Comparison of ENCODE assay signal across 15 cellular contexts in the genomic region with DNA sequence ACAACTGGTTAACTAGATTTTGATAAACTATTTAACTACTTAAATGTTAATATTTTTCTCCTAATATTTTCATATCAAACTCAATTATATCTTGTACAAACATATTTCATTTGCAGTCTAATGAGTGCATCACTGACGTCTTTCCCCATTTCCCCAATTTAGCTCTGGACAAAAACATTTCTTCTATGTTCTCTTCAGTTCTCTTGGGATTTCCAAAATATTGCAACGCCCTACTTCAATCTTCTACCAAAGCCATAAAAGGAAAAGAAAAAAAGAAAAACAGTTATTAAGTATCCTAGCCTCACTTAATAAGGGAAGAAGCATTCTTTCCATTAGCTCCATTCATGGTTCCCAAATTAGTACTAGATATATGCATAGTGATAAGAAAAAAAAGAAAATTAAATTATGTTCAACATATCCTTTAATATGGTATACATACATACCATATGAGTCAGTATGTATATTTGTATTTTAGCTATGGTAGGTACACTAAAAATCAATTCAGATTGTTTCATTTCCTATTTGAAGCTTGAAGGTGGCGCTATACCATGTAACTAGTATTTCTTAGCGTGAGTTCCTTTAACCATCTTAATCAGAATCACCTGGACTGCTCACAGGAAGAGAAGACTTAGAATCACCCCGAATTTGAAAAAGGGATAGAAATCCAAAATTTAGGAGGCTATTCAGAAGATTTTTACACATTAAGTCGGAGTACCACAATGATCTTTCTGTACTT. TPM values are rescaled to one million over a fixed set of nuclear protein-coding genes. Genes with fewer than 3 reads are reported as not detected.
DNase-seq lines count a peak whose midpoint lies in the region; ATAC-seq and TF ChIP-seq lines count a peak whose summit lies in the region.
"Had no signal": no experiment of that assay in that cellular context is flagged by ENCODE, and none has a peak within 500 bp of the region (broad histone marks: within the 10 kb centered on the region; RNA-seq: fewer than 3 reads in every experiment).

No MANE protein-coding gene starts in this region.

- no peak overlapping the region for H4K91ac ChIP-seq in neuronal stem cell (ENCODE audit: low read depth, low read length, poor library complexity)

- H2BK120ac ChIP-seq in neuronal stem cell (ENCODE audit: low read depth, low read length): no peak overlapping the region

- H3K23ac ChIP-seq in neuronal stem cell (ENCODE audit: low read depth, low read length, poor library complexity): no peak overlapping the region

- no peak for DNase-seq in CD4-positive, alpha-beta memory T cell
- DNase-seq in endodermal cell (no peak), WTC11 (ENCODE audit: low spot score) (no peak), NCI-H69 (lab: John Stamatoyannopoulos, UW) (no peak), neuronal stem cell (ENCODE audit: low spot score) (no peak)
- DNase-seq in activated T-helper 1 cell treated with anti-CD3 and anti-CD28 coated beads, Interleukin-12 subunit alpha, Interleukin-12 subunit beta, Interleukin-2, Interleukin-4 antibody, amounts not matched to agents 30 ng/mL and 10 ng/mL and 1 ng/mL, durations not matched to agents 14 hours and 24 hours and 36 hours (ENCODE audit: low spot score): no peak
- DNase-seq: effector CD4-positive, alpha-beta T cell; GM23248; NCI-H1694 treated with DMSO at 0.1 percent for 48 hours; NCI-H510A; OCI-M1 had no signal

- CTCF ChIA-PET in CD4-positive, alpha-beta memory T cell (lab: Charles Lee; ENCODE audit: partially characterized antibody): interaction anchor here (0.7 to 2.1 kb wide), 7 partner anchors 9 to 40 kb away, joined by 3 to 10 read pairs (median 5); no protein-coding TSS in a partner anchor
- CTCF ChIA-PET in WTC11 (lab: Charles Lee): interaction anchor here (1.0 to 1.5 kb wide), 5 partner anchors 9 to 464 kb away, joined by 3 to 8 read pairs (median 4); a partner anchor contains a TSS

- H3F3A ChIP-seq in Loucy (ENCODE audit: low read depth): 0 out of 2 replicates have a peak, but pooled peaks cover 2% of the 10 kb centered on the region

- H4K20me1 ChIP-seq in Loucy (ENCODE audit: insufficient read depth, low read length, poor library complexity, severe bottlenecking): peaks cover 70% of the 10 kb centered on the region

- H3K9me3 Mint-ChIP-seq in CD4-positive, alpha-beta memory T cell: no peaks in the 10 kb centered on the region
- H3K9me3 Mint-ChIP-seq in endodermal cell: no peaks in the 10 kb centered on the region
- no peaks in the 10 kb centered on the region for H3K9me3 Mint-ChIP-seq in WTC11
- no peaks in the 10 kb centered on the region for H3K9me3 Mint-ChIP-seq in activated T-helper 1 cell treated with anti-CD3 and anti-CD28 coated beads, Interleukin-12 subunit alpha, Interleukin-12 subunit beta, Interleukin-2, Interleukin-4 antibody, amounts not matched to agents 30 ng/mL and 10 ng/mL and 1 ng/mL, durations not matched to agents 14 hours and 24 hours and 36 hours

- peaks cover 44 to 75% (median 60%) of the 10 kb centered on the region in 4 donors for H3K4me1 Mint-ChIP-seq in CD4-positive, alpha-beta memory T cell
- no peaks in the 10 kb centered on the region for H3K4me1 Mint-ChIP-seq in endodermal cell
- H3K4me1 Mint-ChIP-seq in WTC11: no peaks in the 10 kb centered on the region
- peaks cover 32% of the 10 kb centered on the region for H3K4me1 Mint-ChIP-seq in activated T-helper 1 cell treated with anti-CD3 and anti-CD28 coated beads, Interleukin-12 subunit alpha, Interleukin-12 subunit beta, Interleukin-2, Interleukin-4 antibody, amounts not matched to agents 30 ng/mL and 10 ng/mL and 1 ng/mL, durations not matched to agents 14 hours and 24 hours and 36 hours (ENCODE audit: low read depth)

- H3K27me3 Mint-ChIP-seq in CD4-positive, alpha-beta memory T cell: no peaks in the 10 kb centered on the region
- H3K27me3 Mint-ChIP-seq in endodermal cell (ENCODE audit: insufficient read depth) (no peaks in the 10 kb centered on the region), WTC11 (ENCODE audit: low read depth) (no peaks in the 10 kb centered on the region)
- H3K27me3 Mint-ChIP-seq in activated T-helper 1 cell treated with anti-CD3 and anti-CD28 coated beads, Interleukin-12 subunit alpha, Interleukin-12 subunit beta, Interleukin-2, Interleukin-4 antibody, amounts not matched to agents 30 ng/mL and 10 ng/mL and 1 ng/mL, durations not matched to agents 14 hours and 24 hours and 36 hours (ENCODE audit: insufficient read depth): no peaks in the 10 kb centered on the region

- H2BK12ac ChIP-seq in neuronal stem cell (ENCODE audit: low read length): no peak overlapping the region

- H3K4me3 Mint-ChIP-seq in CD4-positive, alpha-beta memory T cell: peak overlapping the region in 2 of 8 donors; percentile 5 to 23
- no peak overlapping the region for H3K4me3 Mint-ChIP-seq in endodermal cell
- no peak overlapping the region for H3K4me3 Mint-ChIP-seq in WTC11
- H3K4me3 Mint-ChIP-seq in activated T-helper 1 cell treated with anti-CD3 and anti-CD28 coated beads, Interleukin-12 subunit alpha, Interleukin-12 subunit beta, Interleukin-2, Interleukin-4 antibody, amounts not matched to agents 30 ng/mL and 10 ng/mL and 1 ng/mL, durations not matched to agents 14 hours and 24 hours and 36 hours: no peak overlapping the region

- H3K79me1 ChIP-seq in neuronal stem cell (ENCODE audit: low read depth, low read length): no peaks in the 10 kb centered on the region

- H3K9ac ChIP-seq in Loucy (ENCODE audit: low read depth, low read length, poor library complexity, severe bottlenecking) (no peak overlapping the region), endodermal cell (ENCODE audit: extremely low read depth, low read length, poor library complexity, severe bottlenecking) (no peak overlapping the region), skeletal muscle tissue (ENCODE audit: low read depth in 1 of 3, low read length in 3 of 3) (no peak overlapping the region), neuronal stem cell (ENCODE audit: low read depth, low read length, poor library complexity) (no peak overlapping the region)
- H3K9ac ChIP-seq: BLaER1 treated with 17β-estradiol and CSF1 and Interleukin-3, amounts not matched to agents 10 nM and 100 nM; GM23248 had no signal

- peaks cover 48% of the 10 kb centered on the region for H3K79me2 ChIP-seq in Loucy (ENCODE audit: insufficient read depth, low read length)

- POLR2A ChIA-PET in CD4-positive, alpha-beta memory T cell (lab: Charles Lee; ENCODE audit: partially characterized antibody): interaction anchor here (2.2 to 3.3 kb wide), 2 partner anchors 9 to 25 kb away, joined by 20 to 34 read pairs; a partner anchor contains a TSS
- POLR2A ChIA-PET in WTC11 (lab: Charles Lee): interaction anchor here (0.9 kb wide), 1 partner anchor 10 kb away, joined by 3 read pairs; a partner anchor contains a TSS

- H3K9me3 ChIP-seq in CD4-positive, alpha-beta memory T cell (ENCODE audit: control insufficient read depth in 1 of 2, low read length in 2 of 2): no peaks in the 10 kb centered on the region
- H3K9me3 ChIP-seq in Loucy (ENCODE audit: insufficient read depth, low read depth, low read length) (no peaks in the 10 kb centered on the region), endodermal cell (ENCODE audit: control insufficient read depth, low read length) (no peaks in the 10 kb centered on the region), skeletal muscle tissue (ENCODE audit: control insufficient read depth in 3 of 3, low read length in 3 of 3) (no peaks in the 10 kb centered on the region), neuronal stem cell (replicated peaks in 1 of 2; ENCODE audit: control insufficient read depth in 2 of 2, insufficient read depth in 1 of 2, low read depth in 1 of 2, low read length in 2 of 2) (no peaks in the 10 kb centered on the region)
- H3K9me3 ChIP-seq: BLaER1 treated with 17β-estradiol and CSF1 and Interleukin-3, amounts not matched to agents 10 nM and 100 nM; prostate gland had no signal

- H4K8ac ChIP-seq in neuronal stem cell (ENCODE audit: low read depth, low read length): no peak overlapping the region

- no peak overlapping the region for H2BK15ac ChIP-seq in neuronal stem cell (ENCODE audit: low read length)

- 94 to 100% methylated on average over 5 to 6 of the region's 6 CpGs for WGBS in endodermal cell (ENCODE audit: insufficient coverage in 1 of 2, insufficient read length in 1 of 2), 2 experiments
- WGBS in neuronal stem cell (ENCODE audit: extremely low coverage in 2 of 2, insufficient read length in 2 of 2, insufficient replicate concordance in 1 of 2), 2 donors: no CpG with 5 or more reads among the region's 6 CpGs

- no peak overlapping the region for H3K14ac ChIP-seq in neuronal stem cell (ENCODE audit: low read length)

- H3K4me2 ChIP-seq in Loucy (ENCODE audit: low read depth, low read length, poor library complexity, severe bottlenecking): no peak overlapping the region
- no peak overlapping the region for H3K4me2 ChIP-seq in neuronal stem cell (ENCODE audit: insufficient read depth, low read length, poor library complexity, severe bottlenecking)
- H3K4me2 ChIP-seq: BLaER1 treated with 17β-estradiol and CSF1 and Interleukin-3, amounts not matched to agents 10 nM and 100 nM had no signal

- H3K27me3 ChIP-seq in CD4-positive, alpha-beta memory T cell (ENCODE audit: insufficient read depth, low read length): no peaks in the 10 kb centered on the region
- H3K27me3 ChIP-seq in Loucy (ENCODE audit: insufficient read depth, low read length, poor library complexity, severe bottlenecking) (no peaks in the 10 kb centered on the region), endodermal cell (ENCODE audit: control insufficient read depth, insufficient read depth, low read length, poor library complexity, severe bottlenecking) (no peaks in the 10 kb centered on the region), skeletal muscle tissue (ENCODE audit: control insufficient read depth in 3 of 3, insufficient read depth in 3 of 3, low read length in 3 of 3) (no peaks in the 10 kb centered on the region), neuronal stem cell (ENCODE audit: control insufficient read depth in 3 of 3, insufficient read depth in 3 of 3, low read depth in 1 of 3, low read length in 3 of 3) (no peaks in the 10 kb centered on the region)
- H3K27me3 ChIP-seq: BLaER1 treated with 17β-estradiol and CSF1 and Interleukin-3, amounts not matched to agents 10 nM and 100 nM had no signal

- no peak overlapping the region for H3K4ac ChIP-seq in neuronal stem cell (ENCODE audit: low read length)

- no peak overlapping the region for H3K18ac ChIP-seq in neuronal stem cell (ENCODE audit: low read length)

- no peak overlapping the region for H3K4me3 ChIP-seq in CD4-positive, alpha-beta memory T cell (ENCODE audit: low read length in 2 of 2)
- no peak overlapping the region for H3K4me3 ChIP-seq in Loucy (ENCODE audit: low read length, poor library complexity, severe bottlenecking)
- no peak overlapping the region for H3K4me3 ChIP-seq in endodermal cell (ENCODE audit: low read length)
- H3K4me3 ChIP-seq in skeletal muscle tissue (ENCODE audit: low read length in 3 of 3): no peak overlapping the region
- H3K4me3 ChIP-seq in neuronal stem cell (ENCODE audit: low read length in 2 of 2): no peak overlapping the region
- H3K4me3 ChIP-seq: BLaER1 treated with 17β-estradiol and CSF1 and Interleukin-3, amounts not matched to agents 10 nM and 100 nM; GM23248; prostate gland had no signal

- no peak overlapping the region for H2AK5ac ChIP-seq in neuronal stem cell (ENCODE audit: low read depth, low read length)

- no peak overlapping the region for H2BK5ac ChIP-seq in neuronal stem cell (ENCODE audit: low read length)

- no peak overlapping the region for H3K27ac ChIP-seq in CD4-positive, alpha-beta memory T cell (ENCODE audit: low read depth, low read length)
- no peak overlapping the region for H3K27ac ChIP-seq in endodermal cell (ENCODE audit: low read depth, low read length)
- H3K27ac ChIP-seq in skeletal muscle tissue (ENCODE audit: low read depth, low read length): peak overlapping the region; percentile 2
- H3K27ac ChIP-seq in neuronal stem cell (replicated peaks; ENCODE audit: low read length): no peak overlapping the region
- H3K27ac ChIP-seq: BLaER1 treated with 17β-estradiol and CSF1 and Interleukin-3, amounts not matched to agents 10 nM and 100 nM; GM23248 had no signal

- H3K9me2 ChIP-seq in Loucy (replicated peaks; ENCODE audit: low read depth, low read length): no peaks in the 10 kb centered on the region

- ATAC-seq in WTC11: no peak

- peaks cover 51% of the 10 kb centered on the region for H3K36me3 ChIP-seq in CD4-positive, alpha-beta memory T cell (ENCODE audit: insufficient read depth, low read length)
- H3K36me3 ChIP-seq in Loucy (ENCODE audit: insufficient read depth, low read length) (peaks cover 55% of the 10 kb centered on the region), endodermal cell (ENCODE audit: control insufficient read depth, insufficient read depth, low read length) (peaks cover 92% of the 10 kb centered on the region), skeletal muscle tissue (ENCODE audit: control insufficient read depth in 3 of 3, insufficient read depth in 3 of 3, low read length in 3 of 3) (peaks cover 8 to 47% (median 36%) of the 10 kb centered on the region in 3 donors), neuronal stem cell (replicated peaks in 1 of 2; ENCODE audit: control insufficient read depth in 2 of 2, insufficient read depth in 2 of 2, low read length in 2 of 2) (peaks cover 11 to 99% of the 10 kb centered on the region in 2 donors)
- H3K36me3 ChIP-seq: prostate gland had no signal

- H3K4me1 ChIP-seq in CD4-positive, alpha-beta memory T cell (ENCODE audit: insufficient read depth, low read length): peaks cover 65% of the 10 kb centered on the region
- H3K4me1 ChIP-seq in Loucy (ENCODE audit: insufficient read depth, low read length, poor library complexity, severe bottlenecking) (peaks cover 28% of the 10 kb centered on the region), endodermal cell (ENCODE audit: control insufficient read depth, insufficient read depth, low read length) (no peaks in the 10 kb centered on the region), skeletal muscle tissue (ENCODE audit: control insufficient read depth in 3 of 3, insufficient read depth in 3 of 3, low read length in 3 of 3) (peaks cover 2 to 30% (median 3%) of the 10 kb centered on the region in 3 donors), neuronal stem cell (ENCODE audit: control insufficient read depth in 2 of 2, insufficient read depth in 1 of 2, low read depth in 1 of 2, low read length in 2 of 2) (no peaks in the 10 kb centered on the region)

- peak; percentile 57 for TF ChIP-seq CTCF in Loucy (conservative IDR thresholded peaks at IDR 0.05; ENCODE audit: low read length)
- TF ChIP-seq CTCF in endodermal cell (conservative IDR thresholded peaks at IDR 0.05): peak; percentile 51
- no peak for TF ChIP-seq CTCF in WTC11 (IDR thresholded peaks at IDR 0.05)

- H2AFZ ChIP-seq in Loucy (ENCODE audit: low read length): no peak overlapping the region
- H2AFZ ChIP-seq in neuronal stem cell (ENCODE audit: low read length): no peak overlapping the region
- H2AFZ ChIP-seq: GM23248 had no signal

- intact Hi-C loops in CD4-positive, alpha-beta memory T cell (cut with micrococcal nuclease): loop anchor here (1.0 kb wide), 1 partner anchor 8 kb away; no protein-coding TSS in a partner anchor
- intact Hi-C loops in activated T-helper 1 cell treated with anti-CD3 and anti-CD28 coated beads, Interleukin-12 subunit alpha, Interleukin-12 subunit beta, Interleukin-2, Interleukin-4 antibody, amounts not matched to agents 30 ng/mL and 10 ng/mL and 1 ng/mL, durations not matched to agents 14 hours and 24 hours and 36 hours (cut with micrococcal nuclease): loop anchor here (1.0 kb wide), 1 partner anchor 8 kb away; no protein-coding TSS in a partner anchor

- H3K27ac Mint-ChIP-seq in CD4-positive, alpha-beta memory T cell: peak overlapping the region in 5 of 7 donors; percentile 4 to 82 (median 65)
- no peak overlapping the region for H3K27ac Mint-ChIP-seq in endodermal cell
- no peak overlapping the region for H3K27ac Mint-ChIP-seq in WTC11
- no peak overlapping the region for H3K27ac Mint-ChIP-seq in activated T-helper 1 cell treated with anti-CD3 and anti-CD28 coated beads, Interleukin-12 subunit alpha, Interleukin-12 subunit beta, Interleukin-2, Interleukin-4 antibody, amounts not matched to agents 30 ng/mL and 10 ng/mL and 1 ng/mL, durations not matched to agents 14 hours and 24 hours and 36 hours

- peaks cover 41 to 82% of the 10 kb centered on the region in 2 donors for H3K36me3 Mint-ChIP-seq in CD4-positive, alpha-beta memory T cell
- H3K36me3 Mint-ChIP-seq in endodermal cell (ENCODE audit: low read depth) (peaks cover 39% of the 10 kb centered on the region), WTC11 (peaks cover 41% of the 10 kb centered on the region)
- H3K36me3 Mint-ChIP-seq in activated T-helper 1 cell treated with anti-CD3 and anti-CD28 coated beads, Interleukin-12 subunit alpha, Interleukin-12 subunit beta, Interleukin-2, Interleukin-4 antibody, amounts not matched to agents 30 ng/mL and 10 ng/mL and 1 ng/mL, durations not matched to agents 14 hours and 24 hours and 36 hours (ENCODE audit: low read depth): peaks cover 39% of the 10 kb centered on the region

RNA-seq across cellular contexts. Expression of a gene that starts 9.9 kb away (rescaled TPM):
- 10 to 100 TPM; 94.2 to 96.2 TPM for total RNA-seq in CD4-positive, alpha-beta memory T cell
- polyA plus RNA-seq in CD4-positive, alpha-beta memory T cell: 10 to 100 TPM; 53.7 to 67.3 TPM
- 10 to 100 TPM; 12.7 to 14.3 TPM for total RNA-seq in endodermal cell
- 23.1 TPM for polyA plus RNA-seq in endodermal cell (2013, experiment 1 of 2)
- polyA plus RNA-seq in endodermal cell (2013, experiment 2 of 2): 21.1 TPM
- total RNA-seq in skeletal muscle tissue: 50.6 TPM
- total RNA-seq in WTC11 (2021): 9.9 to 10.4 TPM (median 9.9 TPM) in 3 replicates
- 40.1 and 40.8 TPM in 2 replicates for total RNA-seq in activated T-helper 1 cell treated with anti-CD3 and anti-CD28 coated beads, Interleukin-12 subunit alpha, Interleukin-12 subunit beta, Interleukin-2, Interleukin-4 antibody, amounts not matched to agents 30 ng/mL and 10 ng/mL and 1 ng/mL, durations not matched to agents 14 hours and 24 hours and 36 hours
- 9.7 TPM for polyA plus RNA-seq in neuronal stem cell (2013, experiment 1 of 2)
- 9.9 TPM for polyA plus RNA-seq in neuronal stem cell (2013, experiment 2 of 2)

RNA-seq across cellular contexts. Expression of a gene that starts 25.2 kb away (rescaled TPM):
- total RNA-seq in CD4-positive, alpha-beta memory T cell: 10 to 100 TPM; 41.5 to 48.6 TPM
- polyA plus RNA-seq in CD4-positive, alpha-beta memory T cell: 10 to 100 TPM; 26.0 to 26.3 TPM
- 10 to 100 TPM; 13.6 to 13.9 TPM for total RNA-seq in endodermal cell
- polyA plus RNA-seq in endodermal cell (2013, experiment 1 of 2): 12.8 TPM
- 12.2 TPM for polyA plus RNA-seq in endodermal cell (2013, experiment 2 of 2)
- 16.7 TPM for total RNA-seq in skeletal muscle tissue
- total RNA-seq in WTC11 (2021): 9.2 to 11.9 TPM (median 9.3 TPM) in 3 replicates
- total RNA-seq in activated T-helper 1 cell treated with anti-CD3 and anti-CD28 coated beads, Interleukin-12 subunit alpha, Interleukin-12 subunit beta, Interleukin-2, Interleukin-4 antibody, amounts not matched to agents 30 ng/mL and 10 ng/mL and 1 ng/mL, durations not matched to agents 14 hours and 24 hours and 36 hours: 14.2 and 16.9 TPM in 2 replicates
- 10.4 TPM for polyA plus RNA-seq in neuronal stem cell (2013, experiment 1 of 2)
- 10.2 TPM for polyA plus RNA-seq in neuronal stem cell (2013, experiment 2 of 2)

Comparison
In these comparisons a context has a peak if more than half of its experiments do, and no peak if none do; other contexts are left out.
1. H3K27ac Mint-ChIP-seq: peak in CD4-positive, alpha-beta memory T cell (5 of 7); none in endodermal cell (single experiment), WTC11 (single experiment) and activated T-helper 1 cell treated with anti-CD3 and anti-CD28 coated beads, Interleukin-12 subunit alpha, Interleukin-12 subunit beta, Interleukin-2, Interleukin-4 antibody, amounts not matched to agents 30 ng/mL and 10 ng/mL and 1 ng/mL, durations not matched to agents 14 hours and 24 hours and 36 hours (single experiment).